ENCODE assay signal across 1 cellular context in genomic region chr1:101251504-101251903, GRCh38.
TF ChIP-seq lines count a peak whose summit lies in the region.

No MANE protein-coding gene starts in this region.

TF ChIP-seq in K562, 482 proteins besides CTCF, POLR2A, EP300 and RAD21 (continued from another document):
- TF ChIP-seq, protein P1, sequence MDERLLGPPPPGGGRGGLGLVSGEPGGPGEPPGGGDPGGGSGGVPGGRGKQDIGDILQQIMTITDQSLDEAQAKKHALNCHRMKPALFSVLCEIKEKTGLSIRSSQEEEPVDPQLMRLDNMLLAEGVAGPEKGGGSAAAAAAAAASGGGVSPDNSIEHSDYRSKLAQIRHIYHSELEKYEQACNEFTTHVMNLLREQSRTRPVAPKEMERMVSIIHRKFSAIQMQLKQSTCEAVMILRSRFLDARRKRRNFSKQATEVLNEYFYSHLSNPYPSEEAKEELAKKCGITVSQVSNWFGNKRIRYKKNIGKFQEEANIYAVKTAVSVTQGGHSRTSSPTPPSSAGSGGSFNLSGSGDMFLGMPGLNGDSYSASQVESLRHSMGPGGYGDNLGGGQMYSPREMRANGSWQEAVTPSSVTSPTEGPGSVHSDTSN (CRISPR knock-in tag; IDR thresholded peaks at IDR 0.05; ENCODE audit: low read depth): no peak
- TF ChIP-seq, protein P1 (tag; conservative IDR thresholded peaks at IDR 0.05; ENCODE audit: low read depth): no peak
- TF ChIP-seq E2F6 (IDR thresholded peaks at IDR 0.05; ENCODE audit: borderline replicate concordance in 1 of 2, extremely low read depth in 1 of 2, insufficient read depth in 1 of 2, insufficient read length in 1 of 2, low read depth in 1 of 2, low read length in 1 of 2, poor library complexity in 1 of 2, severe bottlenecking in 1 of 2) (no peak), POLR3A (IDR thresholded peaks at IDR 0.05; ENCODE audit: borderline replicate concordance, extremely low read depth, insufficient read depth, insufficient read length) (no peak), ATF3 (IDR thresholded peaks at IDR 0.05) (peak; percentile 72), ATF3 (CRISPR knock-in tag; conservative IDR thresholded peaks at IDR 0.05) (no peak), NFATC3 (IDR thresholded peaks at IDR 0.05) (no peak), ZNF398 (CRISPR knock-in tag; IDR thresholded peaks at IDR 0.05) (no peak), FOXA3 (CRISPR knock-in tag; conservative IDR thresholded peaks at IDR 0.05 in 1 of 2, IDR thresholded peaks at IDR 0.05 in 1 of 2) (no peak), FOS (IDR thresholded peaks at IDR 0.05; ENCODE audit: extremely low read depth, insufficient read length) (no peak), CREM (IDR thresholded peaks at IDR 0.05; ENCODE audit: low read depth) (no peak), RAD51 (IDR thresholded peaks at IDR 0.05; ENCODE audit: borderline replicate concordance, low read depth) (no peak), ZNF431 (CRISPR knock-in tag; IDR thresholded peaks at IDR 0.05) (no peak), JUND (IDR thresholded peaks at IDR 0.05; ENCODE audit: borderline replicate concordance, low read depth, low read length) (peak; percentile 7; the same call in 1 of the 2 replicates), JUND (tag; IDR thresholded peaks at IDR 0.05; ENCODE audit: borderline replicate concordance, low read depth, low read length) (no peak)
- TF ChIP-seq, protein P2, sequence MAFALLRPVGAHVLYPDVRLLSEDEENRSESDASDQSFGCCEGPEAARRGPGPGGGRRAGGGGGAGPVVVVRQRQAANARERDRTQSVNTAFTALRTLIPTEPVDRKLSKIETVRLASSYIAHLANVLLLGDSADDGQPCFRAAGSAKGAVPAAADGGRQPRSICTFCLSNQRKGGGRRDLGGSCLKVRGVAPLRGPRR (CRISPR knock-in tag; IDR thresholded peaks at IDR 0.05): no peak
- TF ChIP-seq, protein P3, sequence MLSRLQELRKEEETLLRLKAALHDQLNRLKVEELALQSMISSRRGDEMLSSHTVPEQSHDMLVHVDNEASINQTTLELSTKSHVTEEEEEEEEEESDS (CRISPR knock-in tag; IDR thresholded peaks at IDR 0.05): no peak
TF ChIP-seq in K562: peak in this region for 3.
